Comparison of ENCODE assay signal across 4 cellular contexts in the genomic region with DNA sequence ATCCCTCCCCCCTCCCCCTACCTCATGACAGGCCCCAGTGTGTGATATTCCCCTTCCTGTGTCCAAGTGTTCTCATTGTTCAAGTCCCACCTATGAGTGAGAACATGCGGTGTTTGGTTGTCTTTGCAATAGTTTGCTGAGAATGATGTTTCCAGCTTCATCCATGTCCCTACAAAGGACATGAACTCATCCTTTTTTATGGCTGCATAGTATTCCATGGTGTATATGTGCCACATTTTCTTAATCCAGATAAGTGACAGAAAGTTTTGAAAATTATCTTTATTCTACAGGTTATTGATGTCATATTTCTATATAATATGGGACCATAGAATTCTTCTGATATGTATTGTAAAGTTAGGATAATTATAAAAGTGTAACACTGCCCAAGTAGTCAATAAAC. TPM values are rescaled to one million over a fixed set of nuclear protein-coding genes. Genes with fewer than 3 reads are reported as not detected.
"Had no signal": no experiment of that assay in that cellular context is flagged by ENCODE, and none has a peak within 500 bp of the region (broad histone marks: within the 10 kb centered on the region; RNA-seq: fewer than 3 reads in every experiment).

No MANE protein-coding gene starts in this region.

RNA-seq across cellular contexts. Expression of a gene that starts 11.3 kb away (rescaled TPM):
- total RNA-seq: GM23338, H1, H7, H9 had no signal
- polyA plus RNA-seq: GM23338 had no signal
